In the genomic region with DNA sequence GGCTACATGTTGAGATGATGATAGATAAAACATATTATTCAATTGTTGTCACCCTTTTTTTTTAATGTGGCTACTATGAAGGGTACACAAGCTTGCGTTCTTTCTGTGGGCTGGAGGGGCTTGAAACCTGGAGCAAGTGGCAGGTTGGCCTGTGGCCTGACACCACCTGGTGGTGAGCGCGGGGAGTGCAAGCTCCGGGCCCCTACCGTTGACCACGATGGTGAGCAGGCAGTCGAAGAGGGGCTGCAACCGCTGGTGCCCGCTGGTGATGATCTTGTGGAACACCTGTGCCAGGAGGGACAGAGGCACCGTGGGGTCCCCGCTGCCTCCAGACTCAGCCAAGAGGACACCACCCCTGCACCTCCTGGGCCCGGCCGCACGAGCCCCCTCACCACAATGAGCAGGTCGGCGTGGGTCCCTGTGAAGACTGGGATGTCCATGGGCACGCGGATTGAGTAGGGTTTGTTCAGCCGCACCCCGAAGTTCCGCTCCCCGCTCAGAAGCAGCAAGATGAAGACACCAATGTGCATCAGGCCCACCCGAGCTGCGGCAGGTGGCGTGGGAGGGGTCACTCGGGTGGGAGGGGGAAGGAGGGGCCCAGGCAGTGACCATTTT, we compare ENCODE assay signal across 8 cellular contexts. TPM values are rescaled to one million over a fixed set of nuclear protein-coding genes. Genes with fewer than 3 reads are reported as not detected.
DNase-seq lines count a peak whose midpoint lies in the region; ATAC-seq and TF ChIP-seq lines count a peak whose summit lies in the region.

No MANE protein-coding gene starts in this region.

- peak; percentile 35 for DNase-seq in NK-92 treated with Interleukin-12 subunit alpha and Interleukin-12 subunit beta, amount 100 ng/mL, for 24 hours (lab: John Stamatoyannopoulos, UW)
- DNase-seq in NK-92 (lab: John Stamatoyannopoulos, UW; ENCODE audit: unreplicated experiment): no peak
- DNase-seq in NCI-H2227 treated with DMSO at 0.1 percent for 48 hours (lab: John Stamatoyannopoulos, UW): peak; percentile 30
- DNase-seq in cardiac fibroblast (ENCODE audit: low read depth in 2 of 2): peak; percentile 57 to 63
- peak; percentile 68 to 94 for DNase-seq in left lung
- peak; percentile 57 to 72 (median 63) for DNase-seq in stimulated activated CD4-positive, alpha-beta T cell treated with anti-CD3 and anti-CD28 coated beads, TNF-alpha, amount 100 ng/mL, for 4 hours (ENCODE audit: low read depth in 3 of 3)
- DNase-seq in middle frontal gyrus (ENCODE audit: extremely low spot score, low spot score): no peak

- intact Hi-C loops in left lung (cut with DNase I): no loop called here

- TF ChIP-seq CTCF in cardiac fibroblast (IDR thresholded peaks at IDR 0.05; ENCODE audit: low read depth, low read length) (peak; percentile 96), left lung (IDR thresholded peaks at IDR 0.05) (peak; percentile 93 to 98)

- H3K27ac ChIP-seq in left lung: no peak overlapping the region

- H3K4me3 ChIP-seq in cardiac fibroblast (replicated peaks in 1 of 2; ENCODE audit: low read depth in 2 of 2, low read length in 2 of 2) (no peak overlapping the region), left lung (no peak overlapping the region)

- peaks cover 0 to 24% of the 10 kb centered on the region in 2 donors for H3K36me3 ChIP-seq in left lung

- H3K4me1 ChIP-seq in left lung: peaks cover 0 to 13% of the 10 kb centered on the region in 2 donors

- peaks cover 0 to 6% of the 10 kb centered on the region in 2 donors for H3K9me3 ChIP-seq in left lung

- no peaks in the 10 kb centered on the region for H3K27me3 ChIP-seq in left lung

- peak; percentile 50 to 52 for ATAC-seq in activated CD4-positive, CD25-positive, alpha-beta regulatory T cell treated with anti-CD3 and anti-CD28 coated beads, Interleukin-2, amount 50 U/mL, for 24 hours
- ATAC-seq in left lung: peak; percentile 54

RNA-seq across cellular contexts. Expression of a gene that starts 14.5 kb away (rescaled TPM):
- total RNA-seq in left lung: 10 to 100 TPM; 32.1 to 39.7 TPM

RNA-seq across cellular contexts. Expression of a gene that starts 22.3 kb away (rescaled TPM):
- not detected for total RNA-seq in left lung

RNA-seq across cellular contexts. Expression of a gene that starts 29.4 kb away (rescaled TPM):
- 10 to 100 TPM; 22.9 to 41.2 TPM for total RNA-seq in left lung

RNA-seq across cellular contexts. Expression of a gene that starts 34.0 kb away (rescaled TPM):
- not detected for total RNA-seq in left lung

RNA-seq across cellular contexts. Expression of a gene that starts 35.0 kb away (rescaled TPM):
- not detected for total RNA-seq in left lung

Comparison
In these comparisons a context has a peak if more than half of its experiments do, and no peak if none do; other contexts are left out.
1. DNase-seq: peak in NK-92 treated with Interleukin-12 subunit alpha and Interleukin-12 subunit beta, amount 100 ng/mL, for 24 hours (single experiment), NCI-H2227 treated with DMSO at 0.1 percent for 48 hours (single experiment), cardiac fibroblast (2 of 2), left lung (2 of 2) and stimulated activated CD4-positive, alpha-beta T cell treated with anti-CD3 and anti-CD28 coated beads, TNF-alpha, amount 100 ng/mL, for 4 hours (3 of 3); none in NK-92 (single experiment) and middle frontal gyrus (single experiment).